ENCODE assay signal across 20 cellular contexts in the genomic region with DNA sequence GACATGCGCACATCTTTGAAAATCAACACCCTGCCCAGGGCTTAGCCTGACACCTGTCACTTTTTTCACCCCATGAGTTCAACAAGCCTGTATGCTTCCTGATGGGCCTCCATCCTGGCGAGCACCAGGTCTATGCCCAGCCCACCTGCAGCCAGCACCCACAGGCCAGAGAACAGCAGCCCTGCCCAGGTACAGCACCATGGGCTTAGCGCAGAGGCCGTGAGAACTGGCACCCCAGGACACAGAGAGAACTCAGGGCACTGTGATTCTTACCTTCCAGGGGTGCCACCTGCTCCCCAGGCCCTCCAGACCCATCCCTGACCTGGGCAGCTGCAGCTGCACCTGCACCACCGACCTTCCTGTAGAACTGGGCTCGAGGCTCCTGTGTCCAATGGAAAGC.
"Had no signal": no experiment of that assay in that cellular context is flagged by ENCODE, and none has a peak within 500 bp of the region (broad histone marks: within the 10 kb centered on the region; RNA-seq: fewer than 3 reads in every experiment).

No MANE protein-coding gene starts in this region.

- ATAC-seq: Panc1, PC-3, SK-N-SH treated with all-trans-retinoic acid at 6 μM for 48 hours had no signal

- DNase-seq: KBM-7, MV-4-11, NCI-H1092, NCI-H1105 treated with DMSO at 0.1 percent for 48 hours, NCI-H1417 treated with DMSO at 0.1 percent for 48 hours, NCI-H146, NCI-H1694 treated with DMSO at 0.1 percent for 48 hours, NCI-H1930, NCI-H2081, NCI-H2107, NCI-H2227 treated with DMSO at 0.1 percent for 48 hours, NCI-H510A, NCI-H524 treated with DMSO at 0.1 percent for 48 hours, NCI-H69, NCI-H774, PC-3, RPMI8226, SHP77 had no signal
